Comparison of ENCODE assay signal across 28 cellular contexts in the genomic region with DNA sequence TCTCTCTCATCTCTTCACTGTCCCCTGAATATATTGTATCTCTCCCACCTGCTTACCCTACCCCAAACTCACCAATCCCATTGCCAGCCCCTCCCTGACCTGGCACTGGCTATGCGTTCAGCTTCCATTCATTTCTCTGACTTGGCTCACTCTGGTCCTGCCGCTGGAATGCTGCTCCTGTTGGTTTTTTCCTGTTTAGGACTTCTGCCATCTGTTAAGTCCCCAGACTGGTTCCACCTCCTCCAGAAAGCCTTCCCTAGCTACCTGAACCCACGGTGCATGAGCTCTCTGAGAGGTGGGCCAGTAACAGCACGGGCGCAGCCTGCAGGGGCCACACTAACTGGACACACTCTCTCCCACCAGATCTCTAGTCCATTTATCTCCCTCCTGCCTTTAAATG.
"Had no signal": no experiment of that assay in that cellular context is flagged by ENCODE, and none has a peak within 500 bp of the region (broad histone marks: within the 10 kb centered on the region; RNA-seq: fewer than 3 reads in every experiment).

No MANE protein-coding gene starts in this region.

- H3K9me3 ChIP-seq: psoas muscle, right lobe of liver, spleen, stomach, thoracic aorta, thyroid gland, upper lobe of left lung, vagina had no signal

- H3K4me3 Mint-ChIP-seq: naive thymus-derived CD8-positive, alpha-beta T cell; natural killer cell treated with Interleukin-12 subunit alpha and Interleukin-12 subunit beta and Interleukin-15 and Interleukin-18, amount 100 ng/mL, for 72 hours; neural progenitor cell; stimulated activated memory B cell treated with anti-CD40 and anti-IgM and Interleukin-4, amounts not matched to agents 10 μg/mL and 1 μg/mL and 100 μg/mL, for 72 hours had no signal

- H3K36me3 Mint-ChIP-seq: naive thymus-derived CD8-positive, alpha-beta T cell; natural killer cell treated with Interleukin-12 subunit alpha and Interleukin-12 subunit beta and Interleukin-15 and Interleukin-18, amount 100 ng/mL, for 72 hours; neural progenitor cell; stimulated activated memory B cell treated with anti-CD40 and anti-IgM and Interleukin-4, amounts not matched to agents 10 μg/mL and 1 μg/mL and 100 μg/mL, for 72 hours had no signal

- DNase-seq: naive thymus-derived CD8-positive, alpha-beta T cell; occipital lobe; ovary; posterior cingulate gyrus; psoas muscle; right cardiac atrium; right lobe of liver; spleen; stimulated activated CD4-positive, alpha-beta T cell treated with anti-CD3 and anti-CD28 coated beads, Interleukin-12 subunit alpha, Interleukin-12 subunit beta, amount 100 ng/mL, for 4 hours; stimulated activated CD4-positive, alpha-beta T cell treated with anti-CD3 and anti-CD28 coated beads, Interleukin-1b, Interleukin-23, amount 100 ng/mL, for 48 hours; stimulated activated CD4-positive, alpha-beta T cell treated with anti-CD3 and anti-CD28 coated beads, Interleukin-4, amount 100 ng/mL, for 1 hour; stimulated activated CD4-positive, alpha-beta T cell treated with anti-CD3 and anti-CD28 coated beads, Interleukin-4, amount 100 ng/mL, for 4 hours; stimulated activated CD8-positive, alpha-beta memory T cell treated with anti-CD3 and anti-CD28 coated beads, Interleukin-4, amount 100 ng/mL, for 48 hours; stimulated activated naive CD4-positive, alpha-beta T cell; stimulated activated naive CD8-positive, alpha-beta T cell treated with anti-CD3 and anti-CD28 coated beads, Interleukin-15, Interleukin-2, amounts not matched to agents 100 U/mL and 50 U/mL, for 24 hours; stomach; thyroid gland; upper lobe of left lung had no signal

- H3K4me1 Mint-ChIP-seq: naive thymus-derived CD8-positive, alpha-beta T cell; neural progenitor cell; stimulated activated memory B cell treated with anti-CD40 and anti-IgM and Interleukin-4, amounts not matched to agents 10 μg/mL and 1 μg/mL and 100 μg/mL, for 72 hours had no signal

- H3K27ac ChIP-seq: neural progenitor cell, ovary, parathyroid adenoma, psoas muscle, right lobe of liver, skin epidermis, spleen, stomach, thoracic aorta, thyroid gland, tibial nerve, upper lobe of left lung, vagina had no signal

- H3K36me3 ChIP-seq: neural progenitor cell, ovary, right lobe of liver, spleen, stomach, thoracic aorta, thyroid gland, tibial nerve, upper lobe of left lung, vagina had no signal

- H3K4me1 ChIP-seq: neural progenitor cell, parathyroid adenoma, psoas muscle, right lobe of liver, spleen, stomach, thyroid gland, tibial nerve, upper lobe of left lung, vagina had no signal

- H3K4me3 ChIP-seq: neural progenitor cell, ovary, psoas muscle, right lobe of liver, skin epidermis, smooth muscle cell, spleen, stomach, thoracic aorta, thyroid gland, tibial nerve, upper lobe of left lung, vagina had no signal

- H3K9me3 Mint-ChIP-seq: natural killer cell treated with Interleukin-12 subunit alpha and Interleukin-12 subunit beta and Interleukin-15 and Interleukin-18, amount 100 ng/mL, for 72 hours; neural progenitor cell; stimulated activated memory B cell treated with anti-CD40 and anti-IgM and Interleukin-4, amounts not matched to agents 10 μg/mL and 1 μg/mL and 100 μg/mL, for 72 hours had no signal

- H3K27ac Mint-ChIP-seq: naive thymus-derived CD8-positive, alpha-beta T cell; natural killer cell treated with Interleukin-12 subunit alpha and Interleukin-12 subunit beta and Interleukin-15 and Interleukin-18, amount 100 ng/mL, for 72 hours; neural progenitor cell; progenitor cell of endocrine pancreas; stimulated activated memory B cell treated with anti-CD40 and anti-IgM and Interleukin-4, amounts not matched to agents 10 μg/mL and 1 μg/mL and 100 μg/mL, for 72 hours had no signal

- H3K27me3 ChIP-seq: ovary, right lobe of liver, thyroid gland, upper lobe of left lung, vagina had no signal

- ATAC-seq: naive thymus-derived CD8-positive, alpha-beta T cell; natural killer cell treated with Interleukin-12 subunit alpha and Interleukin-12 subunit beta and Interleukin-15 and Interleukin-18, amount 100 ng/mL, for 72 hours; psoas muscle; right cardiac atrium; right lobe of liver; stimulated activated memory B cell treated with anti-CD40 and anti-IgM and Interleukin-4, amounts not matched to agents 10 μg/mL and 1 μg/mL and 100 μg/mL, for 72 hours; stimulated activated naive CD8-positive, alpha-beta T cell treated with anti-CD3 and anti-CD28 coated beads, Interleukin-15, Interleukin-2, amounts not matched to agents 100 U/mL and 50 U/mL, for 24 hours had no signal
